8 cellular contexts compared by ENCODE assay signal in genomic region chr10:38010150-38010903, GRCh38. TPM values are rescaled to one million over a fixed set of nuclear protein-coding genes. Genes with fewer than 3 reads are reported as not detected.
A peak's percentile ranks its signal among the peaks of the same experiment; 100 is the strongest.
DNase-seq lines count a peak whose midpoint lies in the region; ATAC-seq and TF ChIP-seq lines count a peak whose summit lies in the region.

Gene ZNF33A, plus strand, starts transcription at chr10:38010675. Its CDS starts 1,667 bp downstream, at chr10:38012342.

- H3K4me3 Mint-ChIP-seq in stimulated activated naive CD8-positive, alpha-beta T cell treated with anti-CD3 and anti-CD28 coated beads, Interleukin-15, amount 100 ng/mL, for 72 hours, result peak within 1 kb of the TSS; percentile 85 to 96

- no peak for TF ChIP-seq EP300 in neural cell (conservative IDR thresholded peaks at IDR 0.05; ENCODE audit: poor library complexity, severe bottlenecking)

- H3K27ac ChIP-seq in neural cell (ENCODE audit: low read length), result peak within 1 kb of the TSS; percentile 97

- peak within 1 kb of the TSS; percentile 87 for H3K4me2 ChIP-seq in neural cell (ENCODE audit: low read length)

- peaks cover 36% of the 10 kb centered on the region for H3K4me1 Mint-ChIP-seq in stimulated activated naive CD8-positive, alpha-beta T cell treated with anti-CD3 and anti-CD28 coated beads, Interleukin-15, amount 100 ng/mL, for 72 hours

- peak; percentile 93 for ATAC-seq in stimulated activated naive CD8-positive, alpha-beta T cell treated with anti-CD3 and anti-CD28 coated beads, Interleukin-15, amount 100 ng/mL, for 72 hours

- H2AFZ ChIP-seq in neural cell (ENCODE audit: low read depth, low read length), result peak within 1 kb of the TSS; percentile 86

- no peak for TF ChIP-seq RAD21 in neural cell (conservative IDR thresholded peaks at IDR 0.05)

- H3K9me3 ChIP-seq in HAP-1 (no peaks in the 10 kb centered on the region), MG63 (no peaks in the 10 kb centered on the region), neural cell (ENCODE audit: low read length) (no peaks in the 10 kb centered on the region)

- H3K79me2 ChIP-seq in neural cell (replicated peaks; ENCODE audit: insufficient read depth, low read length), result peaks cover 11% of the 10 kb centered on the region

- H3F3A ChIP-seq in neural cell (ENCODE audit: insufficient read depth, low read length, poor library complexity, severe bottlenecking), result no peaks in the 10 kb centered on the region

- H3K27me3 ChIP-seq in HAP-1 (ENCODE audit: low read depth) (no peaks in the 10 kb centered on the region), MG63 (no peaks in the 10 kb centered on the region), neural cell (ENCODE audit: insufficient read depth, low read depth, low read length) (no peaks in the 10 kb centered on the region)

- H3K9me3 Mint-ChIP-seq in stimulated activated naive CD8-positive, alpha-beta T cell treated with anti-CD3 and anti-CD28 coated beads, Interleukin-15, amount 100 ng/mL, for 72 hours, result no peaks in the 10 kb centered on the region

- peaks cover 3% of the 10 kb centered on the region; the same call in 1 of the 2 replicates for H3K36me3 ChIP-seq in HAP-1 (replicated peaks)
- H3K36me3 ChIP-seq in MG63, result peaks cover 1% of the 10 kb centered on the region
- no peaks in the 10 kb centered on the region for H3K36me3 ChIP-seq in neural cell (ENCODE audit: insufficient read depth, low read length)

- H3K9ac ChIP-seq in neural cell (ENCODE audit: low read length), result peak within 1 kb of the TSS; percentile 94

- peak; percentile 95 for DNase-seq in G401 (ENCODE audit: low spot score)
- peak; percentile 84 to 89 for DNase-seq in HAP-1 (ENCODE audit: low spot score in 2 of 2)
- no peak for DNase-seq in MG63
- peak; percentile 57 for DNase-seq in SIG-M5 (lab: John Stamatoyannopoulos, UW)
- peak; percentile 81 for DNase-seq in activated gamma-delta T cell (lab: John Stamatoyannopoulos, UW)
- peak; percentile 88 for DNase-seq in fibroblast of villous mesenchyme (ENCODE audit: low read depth)
- DNase-seq in stimulated activated naive CD8-positive, alpha-beta T cell treated with anti-CD3 and anti-CD28 coated beads, Interleukin-15, amount 100 ng/mL, for 72 hours, result peak; percentile 84 to 91

- H3K9me2 ChIP-seq in neural cell (ENCODE audit: insufficient read depth, low read length), result no peaks in the 10 kb centered on the region

- no peaks in the 10 kb centered on the region for H3K27me3 Mint-ChIP-seq in stimulated activated naive CD8-positive, alpha-beta T cell treated with anti-CD3 and anti-CD28 coated beads, Interleukin-15, amount 100 ng/mL, for 72 hours

- TF ChIP-seq CTCF in fibroblast of villous mesenchyme (IDR thresholded peaks at IDR 0.05; ENCODE audit: insufficient read depth, low read depth, low read length) (no peak), neural cell (IDR thresholded peaks at IDR 0.05; ENCODE audit: poor library complexity, severe bottlenecking) (no peak)

- in situ Hi-C loops in G401 (cut with HindIII; ENCODE audit: low sequenced_read_pairs) (no loop called here), HAP-1 (cut with MboI; ENCODE audit: low sequenced_read_pairs) (no loop called here)

- peak within 1 kb of the TSS; percentile 100 for H3K27ac Mint-ChIP-seq in stimulated activated naive CD8-positive, alpha-beta T cell treated with anti-CD3 and anti-CD28 coated beads, Interleukin-15, amount 100 ng/mL, for 72 hours

- H4K20me1 ChIP-seq in neural cell (ENCODE audit: insufficient read depth), result no peaks in the 10 kb centered on the region

- H3K4me3 ChIP-seq in HAP-1 (peak within 1 kb of the TSS; percentile 55), MG63 (peak within 1 kb of the TSS; percentile 72), fibroblast of villous mesenchyme (ENCODE audit: low read depth, low read length) (peak within 1 kb of the TSS; percentile 76), neural cell (ENCODE audit: low read length) (peak within 1 kb of the TSS; percentile 74)

- peaks cover 5% of the 10 kb centered on the region; the same call in 1 of the 2 replicates for H3K4me1 ChIP-seq in HAP-1

TF ChIP-seq in neural cell, 6 proteins besides CTCF, POLR2A, EP300 and RAD21:
- TF ChIP-seq REST (IDR thresholded peaks at IDR 0.05; ENCODE audit: borderline replicate concordance) (peak; percentile 57), POLR2AphosphoS5 (IDR thresholded peaks at IDR 0.05) (no peak)
TF ChIP-seq in neural cell: peak in this region for 1.

RNA-seq across cellular contexts. Expression of gene ZNF33A, which starts in this region (rescaled TPM):
- 12.2 and 18.1 TPM in 2 replicates for total RNA-seq in G401 (2014; rRNA removed; shearing (Covaris generic))
- 2.9 and 3.5 TPM in 2 replicates for total RNA-seq in MG63 (2014; rRNA removed; shearing (Covaris generic); ENCODE audit: low replicate concordance)
- 13.2 and 16.8 TPM in 2 replicates for total RNA-seq in fibroblast of villous mesenchyme
- polyA plus RNA-seq in neural cell, result 50.8 and 55.5 TPM in 2 replicates
- polyA minus RNA-seq in neural cell, result 113 and 131 TPM in 2 replicates
